ENCODE assay signal across 8 cellular contexts in genomic region chr19:30228113-30228725, GRCh38.
DNase-seq lines count a peak whose midpoint lies in the region; ATAC-seq and TF ChIP-seq lines count a peak whose summit lies in the region.

No MANE protein-coding gene starts in this region.

- TF ChIP-seq CTCF in GM23338 (conservative IDR thresholded peaks at IDR 0.05; ENCODE audit: low read depth in 2 of 2) (no peak), WI38 (IDR thresholded peaks at IDR 0.05; ENCODE audit: low read depth, low read length) (no peak), Calu3 (IDR thresholded peaks at IDR 0.05; ENCODE audit: unreplicated experiment) (no peak)

- no peaks in the 10 kb centered on the region for H3K36me3 ChIP-seq in GM23338 (ENCODE audit: insufficient read depth)

- H3K27me3 ChIP-seq in GM23338 (ENCODE audit: insufficient read depth) = peaks cover 90% of the 10 kb centered on the region

- no TSS peak for BruUV-seq in Calu3 (replicated peaks; lab: Mats Ljungman, UMichigan)

- no peak overlapping the region for H3K27ac ChIP-seq in GM23338 (ENCODE audit: low read depth)
- peak overlapping the region in 1 of 21 experiments; percentile 5 for H3K27ac ChIP-seq in skin epidermis

- H3K4me1 Mint-ChIP-seq in GM23338 (peaks cover 53% of the 10 kb centered on the region), Calu3 (ENCODE audit: low read depth, unreplicated experiment) (peaks cover 7% of the 10 kb centered on the region)

- intact Hi-C loops in Calu3 (cut with micrococcal nuclease; ENCODE audit: unreplicated experiment) = no loop called here

- H3K36me3 Mint-ChIP-seq in GM23338 (ENCODE audit: low read depth) = no peaks in the 10 kb centered on the region; the same call in 2 of the 3 replicates
- peaks cover 12% of the 10 kb centered on the region for H3K36me3 Mint-ChIP-seq in Calu3 (ENCODE audit: insufficient read depth, unreplicated experiment)

- no peaks in the 10 kb centered on the region for H3K79me2 ChIP-seq in GM23338 (replicated peaks; ENCODE audit: insufficient read depth)

- H3K4me2 ChIP-seq in GM23338 = peak overlapping the region; percentile 93

- H3K9me3 Mint-ChIP-seq in GM23338 = no peaks in the 10 kb centered on the region; the same call in 1 of the 3 replicates
- peaks cover 6% of the 10 kb centered on the region for H3K9me3 Mint-ChIP-seq in Calu3 (ENCODE audit: low read depth, unreplicated experiment)

- H3K4me1 ChIP-seq in GM23338 (ENCODE audit: insufficient read depth) = peaks cover 41% of the 10 kb centered on the region

- DNase-seq in GM23338 (ENCODE audit: low spot score) = peak; percentile 54
- DNase-seq in hippocampal formation (lab: John Stamatoyannopoulos, UW) = peak; percentile 60 to 66
- DNase-seq in stimulated activated CD4-positive, alpha-beta T cell treated with anti-CD3 and anti-CD28 coated beads, Interleukin-4, amount 100 ng/mL, for 4 hours = no peak
- no peak for DNase-seq in Calu3
- DNase-seq in amniotic stem cell (lab: John Stamatoyannopoulos, UW) = no peak

- 0 out of 3 replicates have a peak, but pooled peaks have one; percentile 4 for ATAC-seq in GM23338
- no peak for ATAC-seq in GM21447 (IDR thresholded peaks at IDR 0.05; ENCODE audit: unreplicated experiment)

- H3K4me3 Mint-ChIP-seq in GM23338 (peak overlapping the region; percentile 79), Calu3 (ENCODE audit: low read depth, unreplicated experiment) (no peak overlapping the region)

- H3K27ac Mint-ChIP-seq in GM23338 = no peak overlapping the region
- no peak overlapping the region for H3K27ac Mint-ChIP-seq in Calu3 (ENCODE audit: unreplicated experiment)

- no peaks in the 10 kb centered on the region for H3K9me2 ChIP-seq in GM23338 (ENCODE audit: insufficient read depth)

- H4K20me1 ChIP-seq in GM23338 (replicated peaks; ENCODE audit: insufficient read depth) = 0 out of 2 replicates have a peak, but pooled peaks cover 3% of the 10 kb centered on the region

- peak overlapping the region; percentile 73 for H3K4me3 ChIP-seq in GM23338
- peak overlapping the region; percentile 32 for H3K4me3 ChIP-seq in WI38 (ENCODE audit: low read depth, low read length)
- H3K4me3 ChIP-seq in skin epidermis = peak overlapping the region; percentile 30 to 51 (median 38)

- H3K27me3 Mint-ChIP-seq in GM23338 (ENCODE audit: insufficient read depth, low read depth, poor library complexity) (peaks cover 75% of the 10 kb centered on the region), Calu3 (ENCODE audit: unreplicated experiment) (peaks cover 51% of the 10 kb centered on the region)

- H3F3A ChIP-seq in GM23338 (replicated peaks; ENCODE audit: low read depth) = 0 out of 2 replicates have a peak, but pooled peaks cover 3% of the 10 kb centered on the region

- CTCF ChIA-PET in Calu3 (lab: Charles Lee) = no interaction called here

- H2AFZ ChIP-seq in GM23338 = 0 out of 2 replicates have a peak overlapping the region, but pooled peaks have one; percentile 66

TF ChIP-seq in GM23338, 12 proteins besides CTCF, POLR2A, EP300 and RAD21 (continues in another document):
- TF ChIP-seq ZNF462 (CRISPR knock-in tag; IDR thresholded peaks at IDR 0.05) (no peak), EZH2phosphoT487 (IDR thresholded peaks at IDR 0.05; ENCODE audit: unreplicated experiment) (no peak), EZH2 (IDR thresholded peaks at IDR 0.05; ENCODE audit: low read depth, unreplicated experiment) (no peak), CREB1 (CRISPR knock-in tag; IDR thresholded peaks at IDR 0.05; ENCODE audit: low read depth) (no peak), POLR2AphosphoS5 (IDR thresholded peaks at IDR 0.05; ENCODE audit: low read depth) (no peak), ZNF114 (CRISPR knock-in tag; IDR thresholded peaks at IDR 0.05) (no peak), STAT1 (IDR thresholded peaks at IDR 0.05; ENCODE audit: unreplicated experiment) (no peak), ETS1 (IDR thresholded peaks at IDR 0.05) (no peak), JUNB (IDR thresholded peaks at IDR 0.05; ENCODE audit: unreplicated experiment) (no peak), ZNF331 (CRISPR knock-in tag; IDR thresholded peaks at IDR 0.05; ENCODE audit: low read depth) (no peak)

Comparison
In these comparisons a context has a peak if more than half of its experiments do, and no peak if none do; other contexts are left out.
1. DNase-seq: peak in GM23338 (single experiment) and hippocampal formation (2 of 2); none in stimulated activated CD4-positive, alpha-beta T cell treated with anti-CD3 and anti-CD28 coated beads, Interleukin-4, amount 100 ng/mL, for 4 hours (0 of 2), Calu3 (single experiment) and amniotic stem cell (single experiment).
2. Peak in every context shown above with its lines, with median percentiles within 50 percentile points of each other: H3K4me3 ChIP-seq.